8 cellular contexts compared by ENCODE assay signal in genomic region chr4:70544279-70544870, GRCh38. TPM values are rescaled to one million over a fixed set of nuclear protein-coding genes. Genes with fewer than 3 reads are reported as not detected.
DNase-seq lines count a peak whose midpoint lies in the region; ATAC-seq and TF ChIP-seq lines count a peak whose summit lies in the region.

No MANE protein-coding gene starts in this region.

- peaks cover 4% of the 10 kb centered on the region for H3K27me3 Mint-ChIP-seq in endodermal cell (ENCODE audit: insufficient read depth)
- peaks cover 7% of the 10 kb centered on the region for H3K27me3 Mint-ChIP-seq in activated naive CD4-positive, alpha-beta T cell treated with anti-CD3 and anti-CD28 coated beads for 36 hours (ENCODE audit: low read depth)

- no peak overlapping the region for H3K4me3 Mint-ChIP-seq in endodermal cell
- no peak overlapping the region for H3K4me3 Mint-ChIP-seq in activated naive CD4-positive, alpha-beta T cell treated with anti-CD3 and anti-CD28 coated beads for 36 hours

- CTCF ChIA-PET in activated naive CD4-positive, alpha-beta T cell treated with anti-CD3 and anti-CD28 coated beads for 36 hours (lab: Charles Lee): no interaction called here

- no peaks in the 10 kb centered on the region for H3K4me1 Mint-ChIP-seq in endodermal cell
- H3K4me1 Mint-ChIP-seq in activated naive CD4-positive, alpha-beta T cell treated with anti-CD3 and anti-CD28 coated beads for 36 hours (ENCODE audit: low read depth): no peaks in the 10 kb centered on the region

- H3K27ac Mint-ChIP-seq in endodermal cell: no peak overlapping the region
- no peak overlapping the region for H3K27ac Mint-ChIP-seq in activated naive CD4-positive, alpha-beta T cell treated with anti-CD3 and anti-CD28 coated beads for 36 hours

- TF ChIP-seq CTCF in AG09319 (IDR thresholded peaks at IDR 0.05; ENCODE audit: low read depth, low read length) (peak; percentile 46), endodermal cell (conservative IDR thresholded peaks at IDR 0.05) (peak; percentile 81)

- no peaks in the 10 kb centered on the region for H3K27me3 ChIP-seq in endodermal cell (ENCODE audit: control insufficient read depth, insufficient read depth, low read length, poor library complexity, severe bottlenecking)

- no peaks in the 10 kb centered on the region for H3K9me3 ChIP-seq in endodermal cell (ENCODE audit: control insufficient read depth, low read length)

- intact Hi-C loops in activated naive CD4-positive, alpha-beta T cell treated with anti-CD3 and anti-CD28 coated beads for 36 hours (cut with micrococcal nuclease): no loop called here

- no peaks in the 10 kb centered on the region for H3K9me3 Mint-ChIP-seq in endodermal cell
- no peaks in the 10 kb centered on the region for H3K9me3 Mint-ChIP-seq in activated naive CD4-positive, alpha-beta T cell treated with anti-CD3 and anti-CD28 coated beads for 36 hours

- no peak overlapping the region for H3K4me3 ChIP-seq in endodermal cell (ENCODE audit: low read length)

- no peaks in the 10 kb centered on the region for H3K36me3 Mint-ChIP-seq in endodermal cell (ENCODE audit: low read depth)
- no peaks in the 10 kb centered on the region for H3K36me3 Mint-ChIP-seq in activated naive CD4-positive, alpha-beta T cell treated with anti-CD3 and anti-CD28 coated beads for 36 hours (ENCODE audit: low read depth)

- no peaks in the 10 kb centered on the region for H3K36me3 ChIP-seq in endodermal cell (ENCODE audit: control insufficient read depth, insufficient read depth, low read length)

- no peaks in the 10 kb centered on the region for H3K4me1 ChIP-seq in endodermal cell (ENCODE audit: control insufficient read depth, insufficient read depth, low read length)

- H3K9ac ChIP-seq in endodermal cell (ENCODE audit: extremely low read depth, low read length, poor library complexity, severe bottlenecking): no peak overlapping the region

- ATAC-seq in GM19025 (IDR thresholded peaks at IDR 0.05; ENCODE audit: low read depth, unreplicated experiment): peak; percentile 51
- ATAC-seq in HG03045 (IDR thresholded peaks at IDR 0.05; ENCODE audit: unreplicated experiment): no peak

- no peak overlapping the region for H3K27ac ChIP-seq in endodermal cell (ENCODE audit: low read depth, low read length)

- DNase-seq in AG09319 (ENCODE audit: extremely low read depth, low read depth): no peak
- peak; percentile 19 for DNase-seq in LHCN-M2 (ENCODE audit: low read depth)
- peak; percentile 50 for DNase-seq in endodermal cell
- no peak for DNase-seq in activated naive CD4-positive, alpha-beta T cell treated with Interleukin-2 at 50 U/mL for 16 hours
- DNase-seq in NCI-H1694 treated with DMSO at 0.1 percent for 48 hours (lab: John Stamatoyannopoulos, UW): no peak
- DNase-seq in activated naive CD4-positive, alpha-beta T cell treated with anti-CD3 and anti-CD28 coated beads for 36 hours: no peak

RNA-seq across cellular contexts. Expression of gene AMTN, which starts 26.0 kb away (rescaled TPM):
- total RNA-seq in LHCN-M2 (2014; rRNA removed) (0.46 TPM in 1 of 2 replicates, not detected in the other), endodermal cell (not detected)
- not detected for polyA plus RNA-seq in LHCN-M2 (2012)
- not detected for polyA plus RNA-seq in endodermal cell (2013, experiment 1 of 2)
- not detected for polyA plus RNA-seq in endodermal cell (2013, experiment 2 of 2)
- not detected for total RNA-seq in activated naive CD4-positive, alpha-beta T cell treated with anti-CD3 and anti-CD28 coated beads for 36 hours

RNA-seq across cellular contexts. Expression of gene AMBN, which starts 47.7 kb away (rescaled TPM):
- total RNA-seq in LHCN-M2 (2014; rRNA removed) (not detected in 2 replicates), endodermal cell (not detected)
- not detected for polyA plus RNA-seq in LHCN-M2 (2012)
- 0.18 TPM for polyA plus RNA-seq in endodermal cell (2013, experiment 1 of 2)
- 0.33 TPM for polyA plus RNA-seq in endodermal cell (2013, experiment 2 of 2)
- total RNA-seq in activated naive CD4-positive, alpha-beta T cell treated with anti-CD3 and anti-CD28 coated beads for 36 hours: not detected

Comparison
In these comparisons a context has a peak if more than half of its experiments do, and no peak if none do; other contexts are left out.
1. DNase-seq: peak in LHCN-M2 (single experiment) and endodermal cell (single experiment); none in AG09319 (single experiment), activated naive CD4-positive, alpha-beta T cell treated with Interleukin-2 at 50 U/mL for 16 hours (single experiment), NCI-H1694 treated with DMSO at 0.1 percent for 48 hours (single experiment) and activated naive CD4-positive, alpha-beta T cell treated with anti-CD3 and anti-CD28 coated beads for 36 hours (single experiment).